In the genomic region with DNA sequence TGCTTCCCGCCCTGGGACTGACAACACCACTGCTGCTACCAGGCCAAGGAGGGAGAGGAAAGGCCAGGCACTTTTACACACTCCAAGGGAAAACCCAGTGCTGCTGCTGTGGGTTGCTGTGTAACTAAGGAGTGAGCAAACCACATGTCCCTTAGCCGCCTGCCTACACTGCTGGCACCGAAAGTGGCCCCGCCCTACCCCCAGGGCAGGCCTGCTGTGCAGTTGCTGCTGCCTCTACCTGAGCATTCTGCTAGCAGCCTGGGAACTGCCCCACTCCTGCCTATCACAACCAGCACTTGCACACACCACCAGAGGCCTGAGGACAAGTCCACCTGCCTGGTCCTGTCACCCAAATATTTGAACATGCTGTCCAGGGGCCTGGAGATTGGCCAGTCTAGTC, we compare ENCODE assay signal across 13 cellular contexts.
DNase-seq lines count a peak whose midpoint lies in the region; FAIRE-seq and TF ChIP-seq lines count a peak whose summit lies in the region.
"Had no signal": no experiment of that assay in that cellular context is flagged by ENCODE, and none has a peak within 500 bp of the region (broad histone marks: within the 10 kb centered on the region; RNA-seq: fewer than 3 reads in every experiment).

No MANE protein-coding gene starts in this region.

- H3K14ac ChIP-seq in neuronal stem cell (ENCODE audit: low read length): no peak overlapping the region

- no peak overlapping the region for H3K27ac ChIP-seq in MM.1S (ENCODE audit: low read length)
- no peak overlapping the region for H3K27ac ChIP-seq in neuronal stem cell (replicated peaks; ENCODE audit: low read length)
- H3K27ac ChIP-seq: BLaER1 had no signal

- no peak overlapping the region for H3K4me2 ChIP-seq in MM.1S (ENCODE audit: low read depth, low read length)
- H3K4me2 ChIP-seq in neuronal stem cell (ENCODE audit: insufficient read depth, low read length, poor library complexity, severe bottlenecking): no peak overlapping the region
- H3K4me2 ChIP-seq: BLaER1 had no signal

- peaks cover 8% of the 10 kb centered on the region; the same call in 1 of the 2 replicates for H3K4me1 ChIP-seq in MM.1S (ENCODE audit: low read length)
- H3K4me1 ChIP-seq in neuronal stem cell (ENCODE audit: control insufficient read depth in 2 of 2, insufficient read depth in 1 of 2, low read depth in 1 of 2, low read length in 2 of 2): no peaks in the 10 kb centered on the region
- H3K4me1 ChIP-seq: Caco-2 had no signal

- H3K23ac ChIP-seq in neuronal stem cell (ENCODE audit: low read depth, low read length, poor library complexity): peak overlapping the region; percentile 35

- peak; percentile 36 for FAIRE-seq in bronchial epithelial cell (lab: Jason Lieb, UNC)
- FAIRE-seq: HepG2, HTR-8/SVneo had no signal

- H3F3A ChIP-seq in MM.1S (ENCODE audit: insufficient read depth, low read length): peaks cover 7% of the 10 kb centered on the region; the same call in 1 of the 2 replicates

- H3K9me2 ChIP-seq in MM.1S (replicated peaks; ENCODE audit: insufficient read depth, low read length): no peaks in the 10 kb centered on the region

- H4K20me1 ChIP-seq in MM.1S (ENCODE audit: insufficient read depth, low read length): no peaks in the 10 kb centered on the region
- H4K20me1 ChIP-seq: BLaER1 had no signal

- H3K18ac ChIP-seq in neuronal stem cell (ENCODE audit: low read length): peak overlapping the region; percentile 46

- no peak overlapping the region for H2AFZ ChIP-seq in MM.1S (ENCODE audit: low read length)
- H2AFZ ChIP-seq in neuronal stem cell (ENCODE audit: low read length): no peak overlapping the region

- H3K4ac ChIP-seq in neuronal stem cell (ENCODE audit: low read length): no peak overlapping the region

- no peak overlapping the region for H2BK15ac ChIP-seq in neuronal stem cell (ENCODE audit: low read length)

- H2BK12ac ChIP-seq in neuronal stem cell (ENCODE audit: low read length): no peak overlapping the region

- no peak overlapping the region for H4K8ac ChIP-seq in neuronal stem cell (ENCODE audit: low read depth, low read length)

- no peaks in the 10 kb centered on the region for H3K79me1 ChIP-seq in neuronal stem cell (ENCODE audit: low read depth, low read length)

- H2BK120ac ChIP-seq in neuronal stem cell (ENCODE audit: low read depth, low read length): no peak overlapping the region

- no peaks in the 10 kb centered on the region for H3K79me2 ChIP-seq in MM.1S (ENCODE audit: low read length)

- no peaks in the 10 kb centered on the region for H3K36me3 ChIP-seq in MM.1S (replicated peaks; ENCODE audit: insufficient read depth, low read length)
- no peaks in the 10 kb centered on the region for H3K36me3 ChIP-seq in bronchial epithelial cell (ENCODE audit: control insufficient read depth, insufficient read depth, low read length)
- no peaks in the 10 kb centered on the region for H3K36me3 ChIP-seq in neuronal stem cell (replicated peaks in 1 of 2; ENCODE audit: control insufficient read depth in 2 of 2, insufficient read depth in 2 of 2, low read length in 2 of 2)
- H3K36me3 ChIP-seq: BLaER1 had no signal

- DNase-seq in MM.1S (peak; percentile 25), bronchial epithelial cell (ENCODE audit: low read depth) (no peak), neuronal stem cell (ENCODE audit: low spot score) (no peak), NCI-H2081 (lab: John Stamatoyannopoulos, UW) (no peak), NCI-H1436 (lab: John Stamatoyannopoulos, UW) (no peak)
- no peak for DNase-seq in activated CD4-positive, alpha-beta T cell treated with anti-CD3 and anti-CD28 coated beads, Interleukin-2, amount 50 U/mL, for 1 hour
- DNase-seq: Caco-2; CD8-positive, alpha-beta memory T cell; DND-41; GF-D8 had no signal

- H3K9ac ChIP-seq in MM.1S (ENCODE audit: low read length): no peak overlapping the region
- H3K9ac ChIP-seq in neuronal stem cell (ENCODE audit: low read depth, low read length, poor library complexity): no peak overlapping the region
- H3K9ac ChIP-seq: BLaER1 had no signal

- H3K4me3 ChIP-seq in MM.1S (ENCODE audit: low read length): no peak overlapping the region
- no peak overlapping the region for H3K4me3 ChIP-seq in bronchial epithelial cell (ENCODE audit: low read depth, low read length)
- no peak overlapping the region for H3K4me3 ChIP-seq in neuronal stem cell (ENCODE audit: low read length in 2 of 2)
- H3K4me3 ChIP-seq: BLaER1 had no signal

- H3K9me3 ChIP-seq in MM.1S (replicated peaks; ENCODE audit: insufficient read depth, low read length) (no peaks in the 10 kb centered on the region), neuronal stem cell (replicated peaks in 1 of 2; ENCODE audit: control insufficient read depth in 2 of 2, insufficient read depth in 1 of 2, low read depth in 1 of 2, low read length in 2 of 2) (peaks cover 3 to 8% of the 10 kb centered on the region in 2 donors)

- H4K91ac ChIP-seq in neuronal stem cell (ENCODE audit: low read depth, low read length, poor library complexity): no peak overlapping the region

- H3K27me3 ChIP-seq in MM.1S (replicated peaks; ENCODE audit: insufficient read depth, low read length) (no peaks in the 10 kb centered on the region; the same call in 1 of the 2 replicates), bronchial epithelial cell (ENCODE audit: control insufficient read depth, insufficient read depth, low read length) (no peaks in the 10 kb centered on the region), neuronal stem cell (ENCODE audit: control insufficient read depth in 3 of 3, insufficient read depth in 3 of 3, low read depth in 1 of 3, low read length in 3 of 3) (no peaks in the 10 kb centered on the region)
- H3K27me3 ChIP-seq: BLaER1 had no signal

- TF ChIP-seq CTCF in MM.1S (IDR thresholded peaks at IDR 0.05; ENCODE audit: low read length) (no peak), bronchial epithelial cell (IDR thresholded peaks at IDR 0.05; ENCODE audit: insufficient read depth, low read length, severe bottlenecking) (no peak)

- H2BK5ac ChIP-seq in neuronal stem cell (ENCODE audit: low read length): no peak overlapping the region

- no peak overlapping the region for H2AK5ac ChIP-seq in neuronal stem cell (ENCODE audit: low read depth, low read length)

- WGBS in neuronal stem cell (ENCODE audit: extremely low coverage in 2 of 2, insufficient read length in 2 of 2, insufficient replicate concordance in 1 of 2), 2 donors: no CpG with 5 or more reads among the region's 4 CpGs
